In the genomic region with DNA sequence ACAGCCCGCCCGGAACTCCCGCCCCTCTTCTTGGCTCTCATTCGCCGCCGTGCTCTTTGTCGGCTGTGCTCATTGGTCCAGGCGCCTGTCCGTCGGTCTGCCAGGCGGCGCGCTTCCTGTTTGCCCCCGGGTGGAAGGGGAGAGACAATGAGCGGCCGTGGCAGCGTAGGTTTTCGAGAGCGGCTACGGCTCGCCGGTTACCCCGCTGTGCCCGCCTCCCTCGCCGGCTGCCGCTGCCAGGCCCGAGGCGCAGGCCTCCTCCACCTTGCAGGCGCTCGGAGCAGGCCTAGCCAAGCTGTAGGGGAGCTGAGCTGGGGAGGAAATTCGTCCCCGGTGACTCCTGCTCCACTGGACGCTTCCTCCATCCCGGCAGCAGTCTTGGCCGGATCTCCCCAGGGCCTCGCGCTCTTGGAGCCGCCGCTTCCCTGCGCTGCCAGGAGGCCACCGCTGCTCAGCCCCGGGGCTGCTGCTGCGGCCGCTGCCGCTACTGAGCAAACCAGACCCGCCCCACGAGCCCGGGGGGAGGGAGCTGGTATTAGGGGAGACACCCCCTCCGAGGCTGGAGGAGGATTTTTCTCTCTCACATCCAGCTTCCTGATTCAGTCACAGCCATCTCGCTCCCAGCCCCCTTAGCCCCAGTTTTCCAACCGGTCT, we compare ENCODE assay signal across 8 cellular contexts. TPM values are rescaled to one million over a fixed set of nuclear protein-coding genes. Genes with fewer than 3 reads are reported as not detected.
DNase-seq lines count a peak whose midpoint lies in the region; ATAC-seq, FAIRE-seq and TF ChIP-seq lines count a peak whose summit lies in the region.

Gene SP3 (minus strand): TSS at position 2 of the 654 bp plus-strand sequence. CDS start 202 bp downstream, outside the sequence.

- H3K36me3 Mint-ChIP-seq in activated CD4-positive, alpha-beta T cell treated with anti-CD3 and anti-CD28 coated beads, Interleukin-2, amount 10 ng/mL, durations not matched to agents 24 days and 14 days (ENCODE audit: low read depth), result peaks cover 26% of the 10 kb centered on the region

- H3K27ac ChIP-seq in colonic mucosa, result peak within 1 kb of the TSS; percentile 99

- H3K27me3 Mint-ChIP-seq in activated CD4-positive, alpha-beta T cell treated with anti-CD3 and anti-CD28 coated beads, Interleukin-2, amount 10 ng/mL, durations not matched to agents 24 days and 14 days, result no peaks in the 10 kb centered on the region

- H3K4me3 ChIP-seq in BE2C (ENCODE audit: low read depth, low read length) (peak within 1 kb of the TSS; percentile 70), colonic mucosa (peak within 1 kb of the TSS; percentile 90)

- H3K9me3 ChIP-seq in BE2C (no peaks in the 10 kb centered on the region), colonic mucosa (no peaks in the 10 kb centered on the region)

- intact Hi-C loops in activated CD4-positive, alpha-beta T cell treated with anti-CD3 and anti-CD28 coated beads, Interleukin-2, amount 10 ng/mL, durations not matched to agents 24 days and 14 days (cut with micrococcal nuclease), result loop anchor here (1.0 to 10.0 kb wide), 4 partner anchors 13 to 519 kb away; partner anchors contain the start of gene GPR155
- intact Hi-C loops in colonic mucosa (cut with DNase I), result loop anchor here (10.0 kb wide), 1 partner anchor 69 kb away; no protein-coding TSS in a partner anchor
- intact Hi-C loops in left colon (cut with DNase I, micrococcal nuclease), result no loop called here

- H3K9ac ChIP-seq in colonic mucosa (ENCODE audit: low read depth in 2 of 2, low read length in 2 of 2), result peak within 1 kb of the TSS; percentile 95 to 100

- no peaks in the 10 kb centered on the region for H3K9me3 Mint-ChIP-seq in activated CD4-positive, alpha-beta T cell treated with anti-CD3 and anti-CD28 coated beads, Interleukin-2, amount 10 ng/mL, durations not matched to agents 24 days and 14 days

- H3K4me1 ChIP-seq in BE2C (no peaks in the 10 kb centered on the region), colonic mucosa (peaks cover 10% of the 10 kb centered on the region)

- peak; percentile 73 for ATAC-seq in HG03457 (IDR thresholded peaks at IDR 0.05; ENCODE audit: unreplicated experiment)
- peak; percentile 74 for ATAC-seq in left colon

- FAIRE-seq in GM19239 (lab: Jason Lieb, UNC), result peak; percentile 93

- H3K4me3 Mint-ChIP-seq in activated CD4-positive, alpha-beta T cell treated with anti-CD3 and anti-CD28 coated beads, Interleukin-2, amount 10 ng/mL, durations not matched to agents 24 days and 14 days, result peak within 1 kb of the TSS; percentile 90

- no peaks in the 10 kb centered on the region for H3K27me3 ChIP-seq in BE2C
- no peaks in the 10 kb centered on the region for H3K27me3 ChIP-seq in colonic mucosa

- TF ChIP-seq CTCF in BE2C (IDR thresholded peaks at IDR 0.05; ENCODE audit: low read depth, low read length) (no peak), colonic mucosa (IDR thresholded peaks at IDR 0.05) (no peak)

- H3K36me3 ChIP-seq in BE2C (no peaks in the 10 kb centered on the region), colonic mucosa (no peaks in the 10 kb centered on the region)

- H3K4me1 Mint-ChIP-seq in activated CD4-positive, alpha-beta T cell treated with anti-CD3 and anti-CD28 coated beads, Interleukin-2, amount 10 ng/mL, durations not matched to agents 24 days and 14 days, result peaks cover 24% of the 10 kb centered on the region

- peak; percentile 93 for DNase-seq in BE2C
- DNase-seq in GM19239 (ENCODE audit: insufficient read length, low spot score), result peak; percentile 91
- peak; percentile 94 for DNase-seq in NCI-H526 treated with DMSO at 0.1 percent for 48 hours (lab: John Stamatoyannopoulos, UW)
- DNase-seq in activated CD4-positive, alpha-beta T cell treated with anti-CD3 and anti-CD28 coated beads, Interleukin-2, amount 10 ng/mL, durations not matched to agents 24 days and 14 days, result peak; percentile 98
- DNase-seq in colonic mucosa, result peak; percentile 97
- peak; percentile 97 to 99 for DNase-seq in left colon
- peak; percentile 95 for DNase-seq in stimulated activated CD4-positive, alpha-beta T cell treated with anti-CD3 and anti-CD28 coated beads, Interleukin-1b, Interleukin-23, amount 100 ng/mL, for 48 hours

- peak within 1 kb of the TSS; percentile 100 for H3K27ac Mint-ChIP-seq in activated CD4-positive, alpha-beta T cell treated with anti-CD3 and anti-CD28 coated beads, Interleukin-2, amount 10 ng/mL, durations not matched to agents 24 days and 14 days

RNA-seq across cellular contexts. Expression of gene SP3, which starts in this region (rescaled TPM):
- 19.1 TPM for polyA plus RNA-seq in BE2C (2012; ENCODE audit: insufficient read depth, insufficient read length, low read depth)
- total RNA-seq in activated CD4-positive, alpha-beta T cell treated with anti-CD3 and anti-CD28 coated beads, Interleukin-2, amount 10 ng/mL, durations not matched to agents 24 days and 14 days, result 99.9 and 104 TPM in 2 replicates
- total RNA-seq in colonic mucosa (10 to 100 TPM; 77.0 to 99.0 TPM), left colon (10 to 100 TPM; 67.8 to 92.6 TPM)

Comparison
In these comparisons a context has a peak if more than half of its experiments do, and no peak if none do; other contexts are left out.
1. Peak in every context shown above with its lines: DNase-seq, ATAC-seq, H3K4me3 ChIP-seq and H3K27ac ChIP-seq.
2. intact Hi-C loops: an anchor here in activated CD4-positive, alpha-beta T cell treated with anti-CD3 and anti-CD28 coated beads, Interleukin-2, amount 10 ng/mL, durations not matched to agents 24 days and 14 days (1.0 to 10.0 kb wide) and colonic mucosa (10.0 kb wide); none called in left colon.